In the genomic region with DNA sequence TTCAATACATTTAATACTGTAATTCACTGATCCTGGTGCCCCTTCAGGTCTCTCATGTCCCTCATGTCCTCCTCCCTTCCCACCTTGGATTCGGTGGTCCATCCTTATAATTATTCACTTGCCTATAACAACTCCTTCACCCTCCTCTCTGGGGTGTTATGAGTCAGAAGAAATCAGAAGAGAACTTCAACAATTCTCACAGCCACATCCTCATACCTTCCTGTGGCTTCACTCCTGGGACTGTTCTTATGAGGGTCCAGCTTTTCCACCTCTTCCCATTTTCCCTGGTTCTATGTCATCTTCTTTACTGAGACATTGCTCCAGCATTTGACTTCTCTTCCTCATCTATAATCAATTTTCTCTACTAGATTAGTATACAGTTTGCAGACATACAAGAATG, we compare ENCODE assay signal across 20 cellular contexts.
"Had no signal": no experiment of that assay in that cellular context is flagged by ENCODE, and none has a peak within 500 bp of the region (broad histone marks: within the 10 kb centered on the region; RNA-seq: fewer than 3 reads in every experiment).

No MANE protein-coding gene starts in this region.

- ATAC-seq: naive thymus-derived CD8-positive, alpha-beta T cell; natural killer cell treated with Interleukin-12 subunit alpha and Interleukin-12 subunit beta and Interleukin-15 and Interleukin-18, amount 100 ng/mL, for 72 hours; psoas muscle; right cardiac atrium; right lobe of liver; stimulated activated naive B cell treated with anti-CD40 and anti-IgM and Interleukin-4, amounts not matched to agents 10 μg/mL and 1 μg/mL and 100 μg/mL, for 72 hours had no signal

- DNase-seq: naive thymus-derived CD8-positive, alpha-beta T cell; nephron progenitor cell; nucleus accumbens; posterior cingulate gyrus; psoas muscle; right cardiac atrium; right lobe of liver; sigmoid colon; small intestine; stimulated activated CD4-positive, alpha-beta T cell treated with anti-CD3 and anti-CD28 coated beads, Interleukin-15, amount 100 ng/mL, for 24 hours; stimulated activated CD4-positive, alpha-beta T cell treated with anti-CD3 and anti-CD28 coated beads, Interleukin-2, amount 100 ng/mL, for 24 hours; stimulated activated CD4-positive, alpha-beta T cell treated with anti-CD3 and anti-CD28 coated beads, Interleukin-2, amount 100 ng/mL, for 48 hours; stimulated activated CD4-positive, alpha-beta T cell treated with anti-CD3 and anti-CD28 coated beads, Interleukin-4, amount 100 ng/mL, for 24 hours; stimulated activated naive B cell treated with anti-CD40 and anti-IgM and Interleukin-4, amounts not matched to agents 10 μg/mL and 1 μg/mL and 100 μg/mL, for 72 hours; stimulated activated naive CD4-positive, alpha-beta T cell treated with Interleukin-2 at 50 U/mL for 16 hours; stomach; thyroid gland; trophoblast cell; upper lobe of left lung had no signal
